19 cellular contexts compared by ENCODE assay signal in the genomic region with DNA sequence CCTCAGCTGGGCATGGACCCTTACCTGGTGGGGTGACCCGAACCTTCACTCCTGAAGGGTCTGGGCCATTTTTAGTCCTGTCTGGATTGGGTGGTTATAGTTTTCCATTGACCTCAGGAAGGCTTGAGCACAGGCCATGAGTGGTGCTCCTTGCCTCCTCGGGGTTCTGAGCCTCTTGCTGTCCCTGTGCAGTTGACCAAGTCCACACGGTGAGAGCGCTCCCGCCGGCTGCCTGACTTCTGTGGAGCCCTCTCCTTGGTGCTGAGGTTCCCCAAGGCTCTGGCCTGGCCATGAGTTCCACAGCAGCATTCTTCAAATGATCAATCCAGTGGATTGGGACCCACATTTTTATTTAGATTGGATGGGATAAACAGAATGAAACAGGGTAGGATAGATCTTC.
DNase-seq lines count a peak whose midpoint lies in the region; ATAC-seq and TF ChIP-seq lines count a peak whose summit lies in the region.
"Had no signal": no experiment of that assay in that cellular context is flagged by ENCODE, and none has a peak within 500 bp of the region (broad histone marks: within the 10 kb centered on the region; RNA-seq: fewer than 3 reads in every experiment).

No MANE protein-coding gene starts in this region.

- no peaks in the 10 kb centered on the region for H3K27me3 Mint-ChIP-seq in stimulated activated naive CD8-positive, alpha-beta T cell treated with anti-CD3 and anti-CD28 coated beads, Interleukin-15, Interleukin-2, amounts not matched to agents 100 ng/mL and 50 ng/mL, for 24 hours
- H3K27me3 Mint-ChIP-seq in activated T-helper 2 cell treated with anti-CD3 and anti-CD28 coated beads, Interferon-gamma antibody, Interleukin-2, Interleukin-4, amounts not matched to agents 10 μg/mL and 5 μg/mL and 100 μg/mL, durations not matched to agents 14 hours and 24 hours and 36 hours (ENCODE audit: low read depth): peaks cover 9% of the 10 kb centered on the region

- DNase-seq in SK-N-SH: no peak
- no peak for DNase-seq in stimulated activated naive CD8-positive, alpha-beta T cell treated with anti-CD3 and anti-CD28 coated beads, Interleukin-15, Interleukin-2, amounts not matched to agents 100 U/mL and 50 U/mL, for 24 hours
- peak; percentile 60 for DNase-seq in mesenteric fat pad (ENCODE audit: low spot score)
- peak; percentile 34 for DNase-seq in upper lobe of right lung
- DNase-seq in activated T-helper 2 cell treated with anti-CD3 and anti-CD28 coated beads, Interferon-gamma antibody, Interleukin-2, Interleukin-4, amounts not matched to agents 10 μg/mL and 5 μg/mL and 100 μg/mL, durations not matched to agents 14 hours and 24 hours and 36 hours (ENCODE audit: low spot score): no peak
- DNase-seq: DND-41, GM23248, KBM-7, NCI-H1694 treated with DMSO at 0.1 percent for 48 hours, NCI-H2107, NCI-H510A treated with DMSO at 0.1 percent for 48 hours, NCI-H774, SHP77 had no signal

- no peak for TF ChIP-seq EP300 in SK-N-SH (IDR thresholded peaks at IDR 0.05; ENCODE audit: borderline replicate concordance in 1 of 2, low read depth in 1 of 2, low read length in 1 of 2)

- POLR2A ChIA-PET in SK-N-SH (lab: Yijun Ruan, JAX): no interaction called here

- H3K79me2 ChIP-seq in SK-N-SH (ENCODE audit: insufficient read depth): no peaks in the 10 kb centered on the region

- H3K9ac ChIP-seq in SK-N-SH: no peak overlapping the region
- H3K9ac ChIP-seq: GM23248 had no signal

- H3K9me3 ChIP-seq in SK-N-SH (no peaks in the 10 kb centered on the region), upper lobe of right lung (no peaks in the 10 kb centered on the region)

- no peak overlapping the region for H3K4me2 ChIP-seq in SK-N-SH

- H3K9me3 Mint-ChIP-seq in stimulated activated naive CD8-positive, alpha-beta T cell treated with anti-CD3 and anti-CD28 coated beads, Interleukin-15, Interleukin-2, amounts not matched to agents 100 ng/mL and 50 ng/mL, for 24 hours: no peaks in the 10 kb centered on the region
- no peaks in the 10 kb centered on the region for H3K9me3 Mint-ChIP-seq in activated T-helper 2 cell treated with anti-CD3 and anti-CD28 coated beads, Interferon-gamma antibody, Interleukin-2, Interleukin-4, amounts not matched to agents 10 μg/mL and 5 μg/mL and 100 μg/mL, durations not matched to agents 14 hours and 24 hours and 36 hours
- H3K9me3 Mint-ChIP-seq: CD14-positive monocyte had no signal

- no peak for TF ChIP-seq RAD21 in SK-N-SH (IDR thresholded peaks at IDR 0.05; ENCODE audit: low read length)

- ATAC-seq in SK-N-SH treated with all-trans-retinoic acid at 6 μM for 48 hours (no peak), upper lobe of right lung (no peak), GM18517 (IDR thresholded peaks at IDR 0.05; ENCODE audit: unreplicated experiment) (no peak)
- no peak for ATAC-seq in stimulated activated naive CD8-positive, alpha-beta T cell treated with anti-CD3 and anti-CD28 coated beads, Interleukin-15, Interleukin-2, amounts not matched to agents 100 U/mL and 50 U/mL, for 24 hours
- ATAC-seq: HCT116 had no signal

- peak overlapping the region; percentile 49 for H3K27ac Mint-ChIP-seq in stimulated activated naive CD8-positive, alpha-beta T cell treated with anti-CD3 and anti-CD28 coated beads, Interleukin-15, Interleukin-2, amounts not matched to agents 100 ng/mL and 50 ng/mL, for 24 hours
- no peak overlapping the region for H3K27ac Mint-ChIP-seq in activated T-helper 2 cell treated with anti-CD3 and anti-CD28 coated beads, Interferon-gamma antibody, Interleukin-2, Interleukin-4, amounts not matched to agents 10 μg/mL and 5 μg/mL and 100 μg/mL, durations not matched to agents 14 hours and 24 hours and 36 hours

- peaks cover 13% of the 10 kb centered on the region for H3K4me1 Mint-ChIP-seq in stimulated activated naive CD8-positive, alpha-beta T cell treated with anti-CD3 and anti-CD28 coated beads, Interleukin-15, Interleukin-2, amounts not matched to agents 100 ng/mL and 50 ng/mL, for 24 hours (ENCODE audit: low read depth)
- H3K4me1 Mint-ChIP-seq in activated T-helper 2 cell treated with anti-CD3 and anti-CD28 coated beads, Interferon-gamma antibody, Interleukin-2, Interleukin-4, amounts not matched to agents 10 μg/mL and 5 μg/mL and 100 μg/mL, durations not matched to agents 14 hours and 24 hours and 36 hours (ENCODE audit: low read depth): peaks cover 7% of the 10 kb centered on the region
- H3K4me1 Mint-ChIP-seq: CD14-positive monocyte had no signal

- peaks cover 4 to 6% of the 10 kb centered on the region in 2 experiments for H3K36me3 ChIP-seq in SK-N-SH (replicated peaks in 1 of 2; ENCODE audit: control insufficient read depth in 1 of 2, insufficient read depth in 2 of 2, low read length in 1 of 2)
- H3K36me3 ChIP-seq in upper lobe of right lung: no peaks in the 10 kb centered on the region

- WGBS in SK-N-SH (ENCODE audit: low lambda C conversion rate): 95% methylated on average over 6 of the region's 6 CpGs

- H3K4me3 Mint-ChIP-seq in stimulated activated naive CD8-positive, alpha-beta T cell treated with anti-CD3 and anti-CD28 coated beads, Interleukin-15, Interleukin-2, amounts not matched to agents 100 ng/mL and 50 ng/mL, for 24 hours: no peak overlapping the region
- H3K4me3 Mint-ChIP-seq in activated T-helper 2 cell treated with anti-CD3 and anti-CD28 coated beads, Interferon-gamma antibody, Interleukin-2, Interleukin-4, amounts not matched to agents 10 μg/mL and 5 μg/mL and 100 μg/mL, durations not matched to agents 14 hours and 24 hours and 36 hours (ENCODE audit: low read depth): no peak overlapping the region
- H3K4me3 Mint-ChIP-seq: CD14-positive monocyte had no signal

- H3K27me3 ChIP-seq in SK-N-SH (ENCODE audit: insufficient read depth) (no peaks in the 10 kb centered on the region), upper lobe of right lung (no peaks in the 10 kb centered on the region)

- intact Hi-C loops in upper lobe of right lung (cut with DNase I): no loop called here
- intact Hi-C loops in activated T-helper 2 cell treated with anti-CD3 and anti-CD28 coated beads, Interferon-gamma antibody, Interleukin-2, Interleukin-4, amounts not matched to agents 10 μg/mL and 5 μg/mL and 100 μg/mL, durations not matched to agents 14 hours and 24 hours and 36 hours (cut with micrococcal nuclease): no loop called here

- H3K27ac ChIP-seq in SK-N-SH (ENCODE audit: low read depth in 2 of 2, low read length in 1 of 2) (no peak overlapping the region), upper lobe of right lung (no peak overlapping the region)
- H3K27ac ChIP-seq: 22Rv1, GM23248 had no signal

- peaks cover 0 to 28% of the 10 kb centered on the region in 2 experiments; a peak in 1 of 4 replicates for H3K4me1 ChIP-seq in SK-N-SH (ENCODE audit: control insufficient read depth in 1 of 2, insufficient read depth in 2 of 2, low read depth in 1 of 2, low read length in 1 of 2)
- H3K4me1 ChIP-seq in upper lobe of right lung: no peaks in the 10 kb centered on the region

- H2AFZ ChIP-seq in SK-N-SH (ENCODE audit: low read depth): no peak overlapping the region
- H2AFZ ChIP-seq: GM23248 had no signal

- CTCF ChIA-PET in SK-N-SH (lab: Yijun Ruan, JAX): no interaction called here

- H3K36me3 Mint-ChIP-seq in stimulated activated naive CD8-positive, alpha-beta T cell treated with anti-CD3 and anti-CD28 coated beads, Interleukin-15, Interleukin-2, amounts not matched to agents 100 ng/mL and 50 ng/mL, for 24 hours (ENCODE audit: low read depth): no peaks in the 10 kb centered on the region
- H3K36me3 Mint-ChIP-seq in activated T-helper 2 cell treated with anti-CD3 and anti-CD28 coated beads, Interferon-gamma antibody, Interleukin-2, Interleukin-4, amounts not matched to agents 10 μg/mL and 5 μg/mL and 100 μg/mL, durations not matched to agents 14 hours and 24 hours and 36 hours (ENCODE audit: low read depth): no peaks in the 10 kb centered on the region
- H3K36me3 Mint-ChIP-seq: CD14-positive monocyte had no signal

- no peaks in the 10 kb centered on the region for H3K9me2 ChIP-seq in SK-N-SH

- no peaks in the 10 kb centered on the region for H4K20me1 ChIP-seq in SK-N-SH (ENCODE audit: insufficient read depth)

- TF ChIP-seq CTCF in SK-N-SH (IDR thresholded peaks at IDR 0.05): no peak
- TF ChIP-seq CTCF in upper lobe of right lung (IDR thresholded peaks at IDR 0.05): no peak

- no peaks in the 10 kb centered on the region for H3F3A ChIP-seq in SK-N-SH (replicated peaks; ENCODE audit: insufficient read depth)

- no peak overlapping the region for H3K4me3 ChIP-seq in SK-N-SH (ENCODE audit: low read depth in 2 of 2, low read length in 1 of 2)
- H3K4me3 ChIP-seq in upper lobe of right lung: no peak overlapping the region
- H3K4me3 ChIP-seq: GM23248 had no signal

TF ChIP-seq in SK-N-SH, 30 proteins besides CTCF, POLR2A, EP300 and RAD21 (continues in another document):
- TF ChIP-seq, protein P1, sequence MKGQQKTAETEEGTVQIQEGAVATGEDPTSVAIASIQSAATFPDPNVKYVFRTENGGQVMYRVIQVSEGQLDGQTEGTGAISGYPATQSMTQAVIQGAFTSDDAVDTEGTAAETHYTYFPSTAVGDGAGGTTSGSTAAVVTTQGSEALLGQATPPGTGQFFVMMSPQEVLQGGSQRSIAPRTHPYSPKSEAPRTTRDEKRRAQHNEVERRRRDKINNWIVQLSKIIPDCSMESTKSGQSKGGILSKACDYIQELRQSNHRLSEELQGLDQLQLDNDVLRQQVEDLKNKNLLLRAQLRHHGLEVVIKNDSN (IDR thresholded peaks at IDR 0.05; ENCODE audit: borderline replicate concordance, low read depth): no peak

TF ChIP-seq in SK-N-SH treated with all-trans-retinoic acid at 6 μM for 48 hours, 23 proteins besides CTCF, POLR2A, EP300 and RAD21 (continues in another document):
- TF ChIP-seq ISL1 (CRISPR knock-in tag; IDR thresholded peaks at IDR 0.05) (no peak), CSDC2 (CRISPR knock-in tag; IDR thresholded peaks at IDR 0.05) (no peak), ZFP3 (CRISPR knock-in tag; IDR thresholded peaks at IDR 0.05) (no peak), RARB (CRISPR knock-in tag; IDR thresholded peaks at IDR 0.05) (no peak), ZNF565 (CRISPR knock-in tag; conservative IDR thresholded peaks at IDR 0.05; ENCODE audit: low read depth) (no peak), TOX (CRISPR knock-in tag; IDR thresholded peaks at IDR 0.05; ENCODE audit: borderline replicate concordance) (no peak), ARNTL (CRISPR knock-in tag; IDR thresholded peaks at IDR 0.05; ENCODE audit: borderline replicate concordance, low read depth) (no peak)
- TF ChIP-seq, protein P2, sequence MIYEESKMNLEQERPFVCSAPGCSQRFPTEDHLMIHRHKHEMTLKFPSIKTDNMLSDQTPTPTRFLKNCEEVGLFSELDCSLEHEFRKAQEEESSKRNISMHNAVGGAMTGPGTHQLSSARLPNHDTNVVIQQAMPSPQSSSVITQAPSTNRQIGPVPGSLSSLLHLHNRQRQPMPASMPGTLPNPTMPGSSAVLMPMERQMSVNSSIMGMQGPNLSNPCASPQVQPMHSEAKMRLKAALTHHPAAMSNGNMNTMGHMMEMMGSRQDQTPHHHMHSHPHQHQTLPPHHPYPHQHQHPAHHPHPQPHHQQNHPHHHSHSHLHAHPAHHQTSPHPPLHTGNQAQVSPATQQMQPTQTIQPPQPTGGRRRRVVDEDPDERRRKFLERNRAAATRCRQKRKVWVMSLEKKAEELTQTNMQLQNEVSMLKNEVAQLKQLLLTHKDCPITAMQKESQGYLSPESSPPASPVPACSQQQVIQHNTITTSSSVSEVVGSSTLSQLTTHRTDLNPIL (CRISPR knock-in tag; IDR thresholded peaks at IDR 0.05; ENCODE audit: low read depth): no peak

Comparison
In these comparisons a context has a peak if more than half of its experiments do, and no peak if none do; other contexts are left out.
1. DNase-seq: peak in mesenteric fat pad (single experiment) and upper lobe of right lung (single experiment); none in SK-N-SH (single experiment), stimulated activated naive CD8-positive, alpha-beta T cell treated with anti-CD3 and anti-CD28 coated beads, Interleukin-15, Interleukin-2, amounts not matched to agents 100 U/mL and 50 U/mL, for 24 hours (single experiment) and activated T-helper 2 cell treated with anti-CD3 and anti-CD28 coated beads, Interferon-gamma antibody, Interleukin-2, Interleukin-4, amounts not matched to agents 10 μg/mL and 5 μg/mL and 100 μg/mL, durations not matched to agents 14 hours and 24 hours and 36 hours (single experiment).